ENCODE assay signal across 17 cellular contexts in genomic region chr9:84339523-84339922, GRCh38. TPM values are rescaled to one million over a fixed set of nuclear protein-coding genes. Genes with fewer than 3 reads are reported as not detected.
DNase-seq lines count a peak whose midpoint lies in the region; ATAC-seq and TF ChIP-seq lines count a peak whose summit lies in the region.
"Had no signal": no experiment of that assay in that cellular context is flagged by ENCODE, and none has a peak within 500 bp of the region (broad histone marks: within the 10 kb centered on the region; RNA-seq: fewer than 3 reads in every experiment).

No MANE protein-coding gene starts in this region.

- TF ChIP-seq CTCF in left lung (IDR thresholded peaks at IDR 0.05) (no peak), psoas muscle (IDR thresholded peaks at IDR 0.05) (no peak)

- no peaks in the 10 kb centered on the region for H3K4me1 Mint-ChIP-seq in activated CD8-positive, alpha-beta memory T cell treated with anti-CD3 and anti-CD28 coated beads, Interleukin-2, amount 10 ng/mL, durations not matched to agents 7 days and 5 days

- H3K27ac ChIP-seq in esophagus (ENCODE audit: low read depth in 2 of 2, low read length in 1 of 2) (peak overlapping the region; percentile 82 to 96), left lung (no peak overlapping the region), psoas muscle (no peak overlapping the region)
- H3K27ac ChIP-seq: BLaER1 treated with 17β-estradiol and CSF1 and Interleukin-3, amounts not matched to agents 10 nM and 100 nM had no signal

- H3K36me3 ChIP-seq in esophagus (ENCODE audit: control insufficient read depth in 2 of 2, insufficient read depth in 2 of 2, low read length in 1 of 2): no peaks in the 10 kb centered on the region
- H3K36me3 ChIP-seq in left lung: no peaks in the 10 kb centered on the region
- H3K36me3 ChIP-seq in psoas muscle (ENCODE audit: insufficient read depth in 1 of 2, low read depth in 1 of 2): no peaks in the 10 kb centered on the region
- H3K36me3 ChIP-seq: BLaER1 treated with 17β-estradiol and CSF1 and Interleukin-3, amounts not matched to agents 10 nM and 100 nM; Peyer's patch; WERI-Rb-1 had no signal

- H3K27me3 Mint-ChIP-seq in activated CD8-positive, alpha-beta memory T cell treated with anti-CD3 and anti-CD28 coated beads, Interleukin-2, amount 10 ng/mL, durations not matched to agents 7 days and 5 days: no peaks in the 10 kb centered on the region

- CTCF ChIA-PET in activated CD8-positive, alpha-beta memory T cell treated with anti-CD3 and anti-CD28 coated beads, Interleukin-2, amount 10 ng/mL, durations not matched to agents 7 days and 5 days (lab: Charles Lee): no interaction called here

- no peaks in the 10 kb centered on the region for H3K9me3 ChIP-seq in esophagus (ENCODE audit: control insufficient read depth in 2 of 2, insufficient read depth in 1 of 2, low read depth in 1 of 2, low read length in 1 of 2)
- no peaks in the 10 kb centered on the region for H3K9me3 ChIP-seq in left lung
- no peaks in the 10 kb centered on the region for H3K9me3 ChIP-seq in psoas muscle
- H3K9me3 ChIP-seq: BLaER1 treated with 17β-estradiol and CSF1 and Interleukin-3, amounts not matched to agents 10 nM and 100 nM; Peyer's patch had no signal

- H3K36me3 Mint-ChIP-seq in activated CD8-positive, alpha-beta memory T cell treated with anti-CD3 and anti-CD28 coated beads, Interleukin-2, amount 10 ng/mL, durations not matched to agents 7 days and 5 days: no peaks in the 10 kb centered on the region

- H3K27me3 ChIP-seq in esophagus (ENCODE audit: control insufficient read depth in 1 of 2, insufficient read depth in 2 of 2, low read length in 2 of 2): no peaks in the 10 kb centered on the region
- H3K27me3 ChIP-seq in left lung: no peaks in the 10 kb centered on the region
- no peaks in the 10 kb centered on the region for H3K27me3 ChIP-seq in psoas muscle (ENCODE audit: insufficient read depth in 3 of 3, low read length in 2 of 3)
- H3K27me3 ChIP-seq: BLaER1 treated with 17β-estradiol and CSF1 and Interleukin-3, amounts not matched to agents 10 nM and 100 nM; Peyer's patch had no signal

- H3K27ac Mint-ChIP-seq in activated CD8-positive, alpha-beta memory T cell treated with anti-CD3 and anti-CD28 coated beads, Interleukin-2, amount 10 ng/mL, durations not matched to agents 7 days and 5 days: no peak overlapping the region
- H3K27ac Mint-ChIP-seq: HFFc6 had no signal

- H3K9me3 Mint-ChIP-seq in activated CD8-positive, alpha-beta memory T cell treated with anti-CD3 and anti-CD28 coated beads, Interleukin-2, amount 10 ng/mL, durations not matched to agents 7 days and 5 days (ENCODE audit: low read depth): no peaks in the 10 kb centered on the region
- H3K9me3 Mint-ChIP-seq: HFFc6 had no signal

- H3K4me3 ChIP-seq in esophagus (ENCODE audit: low read depth in 1 of 2, low read length in 2 of 2) (peak overlapping the region; percentile 24 to 51), left lung (no peak overlapping the region), psoas muscle (no peak overlapping the region)
- H3K4me3 ChIP-seq: BLaER1 treated with 17β-estradiol and CSF1 and Interleukin-3, amounts not matched to agents 10 nM and 100 nM had no signal

- ATAC-seq in Right ventricle myocardium inferior: peak; percentile 9
- peak; percentile 78 for ATAC-seq in left lung
- no peak for ATAC-seq in psoas muscle
- ATAC-seq in GM18861 (IDR thresholded peaks at IDR 0.05; ENCODE audit: unreplicated experiment): no peak
- no peak for ATAC-seq in activated CD8-positive, alpha-beta memory T cell treated with anti-CD3 and anti-CD28 coated beads, Interleukin-2, amount 10 ng/mL, durations not matched to agents 7 days and 5 days

- H3K4me3 Mint-ChIP-seq in activated CD8-positive, alpha-beta memory T cell treated with anti-CD3 and anti-CD28 coated beads, Interleukin-2, amount 10 ng/mL, durations not matched to agents 7 days and 5 days: no peak overlapping the region
- H3K4me3 Mint-ChIP-seq: HFFc6 had no signal

- WGBS in esophagus, 2 donors: 53 to 55% methylated on average over 4 of the region's 4 CpGs
- 78 to 86% (median 85%) methylated on average over 4 of the region's 4 CpGs for WGBS in psoas muscle, 3 donors

- DNase-seq in Right ventricle myocardium inferior (ENCODE audit: missing footprints) (no peak), cardiac septum (ENCODE audit: low spot score) (no peak), left lung (no peak), psoas muscle (no peak)
- no peak for DNase-seq in stimulated activated CD4-positive, alpha-beta T cell treated with anti-CD3 and anti-CD28 coated beads, Interleukin-1b, Interleukin-23, amount 100 ng/mL, for 48 hours
- no peak for DNase-seq in activated CD8-positive, alpha-beta memory T cell treated with anti-CD3 and anti-CD28 coated beads, Interleukin-2, amount 10 ng/mL, durations not matched to agents 7 days and 5 days
- DNase-seq: activated gamma-delta T cell treated with Interleukin-2 at 50 U/mL for 16 hours, HFFc6, NCI-H1092 treated with DMSO at 0.1 percent for 48 hours, NCI-H2171 treated with DMSO at 0.1 percent for 48 hours, NCI-H774, Peyer's patch had no signal

- H3K4me1 ChIP-seq in esophagus (ENCODE audit: control insufficient read depth in 2 of 2, insufficient read depth in 2 of 2, low read length in 1 of 2) (no peaks in the 10 kb centered on the region), left lung (no peaks in the 10 kb centered on the region), psoas muscle (no peaks in the 10 kb centered on the region)
- H3K4me1 ChIP-seq: BLaER1 treated with 17β-estradiol and CSF1 and Interleukin-3, amounts not matched to agents 10 nM and 100 nM had no signal

- intact Hi-C loops in Right ventricle myocardium inferior (cut with DNase I): no loop called here
- intact Hi-C loops in cardiac septum (cut with DNase I): no loop called here
- intact Hi-C loops in left lung (cut with DNase I): no loop called here
- intact Hi-C loops in psoas muscle (cut with DNase I): no loop called here

RNA-seq across cellular contexts. Expression of gene SLC28A3, which starts 1.0 kb away (rescaled TPM):
- total RNA-seq in Right ventricle myocardium inferior (1.0 TPM), cardiac septum (0.11 TPM), left lung (1 to 10 TPM; 1.2 to 1.5 TPM), psoas muscle (not detected)
- polyA plus RNA-seq in esophagus (1 to 10 TPM; 4.7 to 6.1 TPM), psoas muscle (not detected)
- under 1 TPM; 0.09 to 0.45 TPM for total RNA-seq in activated CD8-positive, alpha-beta memory T cell treated with anti-CD3 and anti-CD28 coated beads, Interleukin-2, amount 10 ng/mL, durations not matched to agents 7 days and 5 days
- total RNA-seq: dermis microvascular lymphatic vessel endothelial cell had no signal

Comparison
In these comparisons a context has a peak if more than half of its experiments do, and no peak if none do; other contexts are left out.
1. ATAC-seq: peak in Right ventricle myocardium inferior (single experiment) and left lung (single experiment); none in psoas muscle (0 of 4), GM18861 (single experiment) and activated CD8-positive, alpha-beta memory T cell treated with anti-CD3 and anti-CD28 coated beads, Interleukin-2, amount 10 ng/mL, durations not matched to agents 7 days and 5 days (single experiment).
2. H3K27ac ChIP-seq: peak in esophagus (2 of 2); none in left lung (0 of 2) and psoas muscle (single experiment).
3. H3K4me3 ChIP-seq: peak in esophagus (2 of 2); none in left lung (0 of 2) and psoas muscle (single experiment).